ENCODE assay signal across 1 cellular context in genomic region chr7:39951943-39952194, GRCh38.
TF ChIP-seq lines count a peak whose summit lies in the region.

No MANE protein-coding gene starts in this region.

TF ChIP-seq in IMR-90, 13 proteins besides CTCF, POLR2A, EP300 and RAD21:
- no peak for TF ChIP-seq RCOR1 (IDR thresholded peaks at IDR 0.05; ENCODE audit: insufficient replicate concordance, low read length)
- TF ChIP-seq FOS (IDR thresholded peaks at IDR 0.05; ENCODE audit: low read depth, low read length) = no peak
- TF ChIP-seq SMC3 (IDR thresholded peaks at IDR 0.05; ENCODE audit: low read depth, low read length) = no peak
TF ChIP-seq in IMR-90: peak in this region for 0.
